ENCODE assay signal across 15 cellular contexts in the genomic region with DNA sequence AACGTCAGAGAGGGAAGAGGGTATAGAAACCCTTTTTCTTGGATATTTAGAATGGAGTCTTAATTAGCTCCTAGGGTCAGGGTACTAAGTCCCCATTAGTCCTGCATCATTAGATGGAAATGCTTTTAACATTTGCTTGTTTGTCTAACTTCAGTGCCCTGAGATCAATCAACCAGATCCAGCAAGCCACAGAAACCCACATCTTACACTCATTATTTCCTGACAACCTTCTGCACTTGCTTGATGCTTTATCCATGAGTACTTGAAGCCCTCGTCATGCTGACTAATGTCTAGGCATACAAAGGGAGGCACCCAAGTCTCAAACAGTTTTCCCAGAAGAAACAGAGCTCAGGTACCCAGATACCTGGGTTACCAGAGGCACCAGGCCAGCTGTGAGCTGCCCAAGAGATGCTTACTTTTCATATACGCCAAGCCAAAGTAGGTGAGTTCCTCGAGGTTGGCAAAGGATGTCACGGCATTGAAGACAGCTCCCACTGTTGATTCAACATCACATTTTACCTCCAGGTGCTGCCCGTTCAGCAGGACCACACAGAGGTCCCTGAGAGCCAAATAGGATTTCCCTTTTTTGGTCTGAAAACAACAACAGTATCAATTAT. TPM values are rescaled to one million over a fixed set of nuclear protein-coding genes. Genes with fewer than 3 reads are reported as not detected.
DNase-seq lines count a peak whose midpoint lies in the region; ATAC-seq and TF ChIP-seq lines count a peak whose summit lies in the region.
"Had no signal": no experiment of that assay in that cellular context is flagged by ENCODE, and none has a peak within 500 bp of the region (broad histone marks: within the 10 kb centered on the region; RNA-seq: fewer than 3 reads in every experiment).

No MANE protein-coding gene starts in this region.

- no peak for TF ChIP-seq POLR2A in suprapubic skin (IDR thresholded peaks at IDR 0.05)

- peaks cover 18% of the 10 kb centered on the region for H3K4me1 ChIP-seq in BLaER1
- no peaks in the 10 kb centered on the region for H3K4me1 ChIP-seq in suprapubic skin

- TF ChIP-seq CTCF in suprapubic skin (IDR thresholded peaks at IDR 0.05), result no peak

- no peaks in the 10 kb centered on the region for H3K36me3 ChIP-seq in BLaER1
- H3K36me3 ChIP-seq in suprapubic skin, result no peaks in the 10 kb centered on the region

- H3K4me3 ChIP-seq in BLaER1 (no peak overlapping the region), suprapubic skin (no peak overlapping the region)

- peaks cover 11% of the 10 kb centered on the region for H3K27me3 ChIP-seq in BLaER1
- peaks cover 3% of the 10 kb centered on the region for H3K27me3 ChIP-seq in suprapubic skin

- H3K9ac ChIP-seq in BLaER1, result no peak overlapping the region

- 71% methylated on average over 6 of the region's 6 CpGs for WGBS in suprapubic skin

- no peaks in the 10 kb centered on the region for H3K9me3 ChIP-seq in BLaER1
- no peaks in the 10 kb centered on the region for H3K9me3 ChIP-seq in suprapubic skin

- ATAC-seq in GM19023 (IDR thresholded peaks at IDR 0.05; ENCODE audit: unreplicated experiment), result peak; percentile 64
- ATAC-seq in HG02642 (IDR thresholded peaks at IDR 0.05; ENCODE audit: poor library complexity, unreplicated experiment), result peak; percentile 58
- ATAC-seq in HG03521 (IDR thresholded peaks at IDR 0.05; ENCODE audit: unreplicated experiment), result peak; percentile 49

- peak overlapping the region; percentile 53 for H3K4me2 ChIP-seq in BLaER1

- DNase-seq in suprapubic skin (ENCODE audit: low spot score in 2 of 2) (no peak), NCI-H146 treated with DMSO at 0.1 percent for 48 hours (lab: John Stamatoyannopoulos, UW; ENCODE audit: unreplicated experiment) (no peak), GM19238 (ENCODE audit: insufficient read length, low spot score) (no peak), NCI-H1092 treated with DMSO at 0.1 percent for 48 hours (lab: John Stamatoyannopoulos, UW) (no peak)
- DNase-seq: ACHN; activated CD4-positive, alpha-beta T cell treated with anti-CD3 and anti-CD28 coated beads, Interleukin-2, amount 50 U/mL, for 4 hours; activated naive CD4-positive, alpha-beta T cell treated with anti-CD3 and anti-CD28 coated beads, Interleukin-2, amount 50 U/mL, for 16 hours; cortex of kidney; NCI-H1048; T-helper 1 cell had no signal

- TF ChIP-seq EP300 in suprapubic skin (IDR thresholded peaks at IDR 0.05), result no peak

- peaks cover 16% of the 10 kb centered on the region; the same call in 1 of the 2 replicates for H4K20me1 ChIP-seq in BLaER1

- H3K27ac ChIP-seq in BLaER1 (no peak overlapping the region), suprapubic skin (no peak overlapping the region)
- H3K27ac ChIP-seq: HL-60 had no signal

RNA-seq across cellular contexts. Expression of a gene that starts 42.7 kb away (rescaled TPM):
- total RNA-seq in suprapubic skin, result under 1 TPM in 1 of 4 donors, not detected in 3; 0.72 TPM
